In genomic region chr4:76718806-76719205, GRCh38 we compare ENCODE assay signal across 1 cellular context.
TF ChIP-seq lines count a peak whose summit lies in the region.

No MANE protein-coding gene starts in this region.

TF ChIP-seq in WTC11, 78 proteins besides CTCF, POLR2A, EP300 and RAD21 (continued from another document):
- TF ChIP-seq PRDM15 (CRISPR knock-in tag; IDR thresholded peaks at IDR 0.05) = no peak
- no peak for TF ChIP-seq ATF3 (CRISPR knock-in tag; conservative IDR thresholded peaks at IDR 0.05)
